18 cellular contexts compared by ENCODE assay signal in the genomic region with DNA sequence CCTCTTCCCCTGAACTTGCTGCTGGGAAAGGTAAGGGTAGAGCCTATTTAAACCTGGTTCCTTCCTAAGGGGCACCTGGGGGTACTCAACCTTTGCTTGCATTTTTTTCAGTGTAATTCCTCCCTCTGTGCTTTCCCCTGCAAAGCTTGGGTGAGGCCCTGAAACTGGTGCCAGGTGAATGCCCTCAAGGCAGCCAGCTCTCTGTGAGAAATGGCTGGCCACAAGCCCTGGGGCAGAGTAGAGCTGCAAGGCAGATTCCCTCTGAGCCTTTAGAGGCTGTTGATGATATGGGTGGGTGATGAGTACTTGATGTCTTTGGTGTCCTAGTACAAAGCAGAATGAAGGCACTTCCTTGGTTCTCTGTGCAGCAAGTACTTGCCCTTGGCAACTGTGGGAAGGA.
"Had no signal": no experiment of that assay in that cellular context is flagged by ENCODE, and none has a peak within 500 bp of the region (broad histone marks: within the 10 kb centered on the region; RNA-seq: fewer than 3 reads in every experiment).

No MANE protein-coding gene starts in this region.

- DNase-seq: KBM-7, NCI-H1092, NCI-H1105 treated with DMSO at 0.1 percent for 48 hours, NCI-H1417 treated with DMSO at 0.1 percent for 48 hours, NCI-H146, NCI-H1694 treated with DMSO at 0.1 percent for 48 hours, NCI-H1930, NCI-H2081, NCI-H2107, NCI-H2227 treated with DMSO at 0.1 percent for 48 hours, NCI-H524, NCI-H526 treated with DMSO at 0.1 percent for 48 hours, NCI-H748 treated with DMSO at 0.1 percent for 48 hours, Right ventricle myocardium superior, RPMI8226, SIG-M5 had no signal

- H3K9me3 ChIP-seq: SJSA1 had no signal

- H3K27me3 ChIP-seq: SJSA1 had no signal

- H3K27ac ChIP-seq: SJSA1, SK-N-MC had no signal

- H3K36me3 ChIP-seq: SJSA1 had no signal

- H3K4me3 ChIP-seq: SJSA1, SK-N-MC had no signal
